Comparison of ENCODE assay signal across 1 cellular context in genomic region chr11:8338138-8338537, GRCh38.
TF ChIP-seq lines count a peak whose summit lies in the region.

No MANE protein-coding gene starts in this region.

TF ChIP-seq in HEK293, 187 proteins besides CTCF, POLR2A, EP300 and RAD21 (continued from another document):
- TF ChIP-seq PRDM6 (tag by site-specific recombination; IDR thresholded peaks at IDR 0.05), result no peak
- TF ChIP-seq ZNF747 (tag by site-specific recombination; IDR thresholded peaks at IDR 0.05), result no peak
- 0 out of 2 replicates have a peak, but pooled peaks have one; percentile 8 for TF ChIP-seq ZNF654 (tag by site-specific recombination; IDR thresholded peaks at IDR 0.05; ENCODE audit: low read depth)
- TF ChIP-seq ZNF248 (tag by site-specific recombination; IDR thresholded peaks at IDR 0.05), result no peak
- TF ChIP-seq ZNF132 (tag by site-specific recombination; IDR thresholded peaks at IDR 0.05; ENCODE audit: borderline replicate concordance), result no peak
- TF ChIP-seq ZNF658 (tag by site-specific recombination; IDR thresholded peaks at IDR 0.05), result no peak
- TF ChIP-seq ZNF600 (tag by site-specific recombination; IDR thresholded peaks at IDR 0.05), result peak; percentile 71
- TF ChIP-seq PATZ1 (tag by site-specific recombination; IDR thresholded peaks at IDR 0.05), result no peak
